Comparison of ENCODE assay signal across 8 cellular contexts in the genomic region with DNA sequence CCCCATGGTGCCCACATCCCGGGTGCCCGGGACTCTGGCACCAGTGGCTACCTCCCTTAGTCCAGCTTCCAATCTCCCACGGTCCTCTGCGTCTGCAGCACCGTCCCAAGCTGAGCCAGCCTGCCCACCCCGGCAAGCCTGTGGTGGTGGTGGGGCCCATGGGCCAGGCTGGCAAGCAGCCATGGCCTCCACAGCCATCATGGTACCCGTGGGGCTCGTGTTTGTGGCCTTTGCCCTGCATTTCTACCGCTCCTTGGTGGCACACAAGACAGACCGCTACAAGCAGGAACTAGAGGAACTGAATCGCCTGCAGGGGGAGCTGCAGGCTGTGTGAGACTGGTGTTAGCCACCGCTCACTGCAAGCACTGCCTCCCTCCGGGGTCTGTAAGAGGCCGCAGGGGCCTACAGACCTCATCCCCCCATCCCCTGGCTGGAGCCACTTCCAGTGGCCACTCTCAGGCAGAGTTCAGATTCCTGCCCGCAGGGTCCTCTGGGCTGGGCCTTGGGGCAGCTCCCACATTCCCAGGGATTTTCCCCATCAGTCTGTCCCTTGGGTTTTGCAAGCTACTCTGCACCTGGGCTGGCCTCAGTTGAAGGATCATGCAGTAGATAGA. TPM values are rescaled to one million over a fixed set of nuclear protein-coding genes. Genes with fewer than 3 reads are reported as not detected.
DNase-seq lines count a peak whose midpoint lies in the region; ATAC-seq and TF ChIP-seq lines count a peak whose summit lies in the region.

No MANE protein-coding gene starts in this region.

- no peaks in the 10 kb centered on the region for H3K36me3 ChIP-seq in CD8-positive, alpha-beta T cell (ENCODE audit: insufficient read depth, low read length)
- H3K36me3 ChIP-seq in neural progenitor cell, result no peaks in the 10 kb centered on the region
- no peaks in the 10 kb centered on the region for H3K36me3 ChIP-seq in tibial nerve

- peaks cover 14% of the 10 kb centered on the region for H3K79me2 ChIP-seq in neural progenitor cell (ENCODE audit: low read depth)

- no peak overlapping the region for H3K9ac ChIP-seq in neural progenitor cell

- H3K4me3 ChIP-seq in CD8-positive, alpha-beta T cell (ENCODE audit: low read depth, low read length), result no peak overlapping the region
- H3K4me3 ChIP-seq in epithelial cell of esophagus (ENCODE audit: low read length), result no peak overlapping the region
- H3K4me3 ChIP-seq in neural progenitor cell, result no peak overlapping the region
- no peak overlapping the region for H3K4me3 ChIP-seq in tibial nerve

- peak overlapping the region; percentile 45 for H3K4me2 ChIP-seq in neural progenitor cell

- CTCF ChIA-PET in CD8-positive, alpha-beta T cell (lab: Charles Lee), result interaction anchor here (0.6 to 5.5 kb wide), 20 partner anchors 9 to 960 kb away, joined by 3 to 44 read pairs (median 4); a partner anchor contains a TSS

- intact Hi-C loops in CD8-positive, alpha-beta T cell (cut with DNase I, micrococcal nuclease), result loop anchor here (1.0 to 10.0 kb wide), 4 partner anchors 191 to 921 kb away; a partner anchor contains a TSS

- peaks cover 26% of the 10 kb centered on the region for H3K4me1 Mint-ChIP-seq in CD8-positive, alpha-beta T cell (ENCODE audit: low read depth)
- H3K4me1 Mint-ChIP-seq in neural progenitor cell, result peaks cover 23% of the 10 kb centered on the region

- H3K27ac ChIP-seq in CD8-positive, alpha-beta T cell (ENCODE audit: low read depth, low read length), result no peak overlapping the region
- H3K27ac ChIP-seq in neural progenitor cell (no peak overlapping the region), tibial nerve (peak overlapping the region in 2 of 4 donors; percentile 2 to 55)

- ATAC-seq in CD8-positive, alpha-beta T cell, result no peak
- ATAC-seq in GM18519 (IDR thresholded peaks at IDR 0.05; ENCODE audit: low FRiP score, unreplicated experiment), result no peak

- TF ChIP-seq CTCF in CD8-positive, alpha-beta T cell (IDR thresholded peaks at IDR 0.05), result peak; percentile 66
- TF ChIP-seq CTCF in epithelial cell of esophagus (IDR thresholded peaks at IDR 0.05; ENCODE audit: insufficient read depth, low read depth, low read length, missing control alignments), result peak; percentile 75
- peak; percentile 86 for TF ChIP-seq CTCF in neural progenitor cell (IDR thresholded peaks at IDR 0.05)
- TF ChIP-seq CTCF in tibial nerve (IDR thresholded peaks at IDR 0.05), result peak; percentile 47 to 65 (median 51)

- H3K36me3 Mint-ChIP-seq in CD8-positive, alpha-beta T cell, result peaks cover 12% of the 10 kb centered on the region
- no peaks in the 10 kb centered on the region for H3K36me3 Mint-ChIP-seq in neural progenitor cell

- peaks cover 46% of the 10 kb centered on the region for H3F3A ChIP-seq in neural progenitor cell (ENCODE audit: low read depth)

- no peak overlapping the region for H3K4me3 Mint-ChIP-seq in CD8-positive, alpha-beta T cell
- peak overlapping the region; percentile 43 for H3K4me3 Mint-ChIP-seq in neural progenitor cell

- H3K27ac Mint-ChIP-seq in CD8-positive, alpha-beta T cell, result no peak overlapping the region
- no peak overlapping the region for H3K27ac Mint-ChIP-seq in neural progenitor cell

- TF ChIP-seq POLR2A in tibial nerve (IDR thresholded peaks at IDR 0.05), result no peak

- no peaks in the 10 kb centered on the region for H3K27me3 Mint-ChIP-seq in CD8-positive, alpha-beta T cell (ENCODE audit: low read depth)
- H3K27me3 Mint-ChIP-seq in neural progenitor cell (ENCODE audit: insufficient read depth, low read depth), result peaks cover 4% of the 10 kb centered on the region

- POLR2A ChIA-PET in CD8-positive, alpha-beta T cell (lab: Charles Lee), result interaction anchor here (0.6 kb wide), 1 partner anchor 353 kb away, joined by 3 read pairs; no protein-coding TSS in a partner anchor

- 34 to 36% methylated on average over 10 to 14 of the region's 15 CpGs for WGBS in tibial nerve, 2 donors

- H4K20me1 ChIP-seq in neural progenitor cell (ENCODE audit: low read depth), result peaks cover 15% of the 10 kb centered on the region

- peak; percentile 27 to 73 (median 62) for DNase-seq in CD8-positive, alpha-beta T cell
- peak; percentile 16 for DNase-seq in HK-2 (ENCODE audit: unreplicated experiment)
- peak; percentile 75 for DNase-seq in NOMO-1 treated with DMSO at 0.1 percent for 48 hours (lab: John Stamatoyannopoulos, UW; ENCODE audit: unreplicated experiment)
- DNase-seq in activated CD8-positive, alpha-beta memory T cell treated with anti-CD3 and anti-CD28 coated beads, Interleukin-2, amount 50 U/mL, for 24 hours (ENCODE audit: extremely low read depth), result peak; percentile 31
- peak; percentile 78 for DNase-seq in epithelial cell of esophagus (ENCODE audit: low read depth)
- peak; percentile 97 for DNase-seq in neural progenitor cell (ENCODE audit: low spot score)
- peak; percentile 29 to 36 for DNase-seq in tibial nerve (ENCODE audit: low spot score in 2 of 2)

- H3K9me3 ChIP-seq in CD8-positive, alpha-beta T cell (ENCODE audit: low read length), result no peaks in the 10 kb centered on the region
- no peaks in the 10 kb centered on the region for H3K9me3 ChIP-seq in neural progenitor cell (ENCODE audit: low read depth)
- no peaks in the 10 kb centered on the region for H3K9me3 ChIP-seq in tibial nerve

- H3K4me1 ChIP-seq in CD8-positive, alpha-beta T cell (ENCODE audit: insufficient read depth, low read length), result peaks cover 32% of the 10 kb centered on the region
- H3K4me1 ChIP-seq in neural progenitor cell (peaks cover 9% of the 10 kb centered on the region), tibial nerve (peaks cover 0 to 59% (median 33%) of the 10 kb centered on the region in 4 donors)

- H3K27me3 ChIP-seq in CD8-positive, alpha-beta T cell (ENCODE audit: insufficient read depth, low read length), result no peaks in the 10 kb centered on the region
- no peaks in the 10 kb centered on the region for H3K27me3 ChIP-seq in neural progenitor cell
- no peaks in the 10 kb centered on the region for H3K27me3 ChIP-seq in tibial nerve

- TF ChIP-seq EP300 in tibial nerve (IDR thresholded peaks at IDR 0.05), result no peak

- H3K9me3 Mint-ChIP-seq in CD8-positive, alpha-beta T cell, result no peaks in the 10 kb centered on the region
- no peaks in the 10 kb centered on the region for H3K9me3 Mint-ChIP-seq in neural progenitor cell

- no peak overlapping the region for H2AFZ ChIP-seq in neural progenitor cell (replicated peaks)

RNA-seq across cellular contexts. Expression of a gene that starts 3.9 kb away (rescaled TPM):
- total RNA-seq in CD8-positive, alpha-beta T cell, result 10 to 100 TPM; 43.6 to 48.3 TPM
- total RNA-seq in neural progenitor cell (ENCODE audit: low replicate concordance), result 3.2 and 5.8 TPM in 2 replicates
- total RNA-seq in tibial nerve, result 10 to 100 TPM in 2 of 4 donors, 1 to 10 TPM in 2; 7.9 to 17.1 (median 10.7) TPM

RNA-seq across cellular contexts. Expression of a gene that starts 4.8 kb away (rescaled TPM):
- total RNA-seq in CD8-positive, alpha-beta T cell, result 1 to 10 TPM; 2.0 to 2.8 TPM
- total RNA-seq in neural progenitor cell (ENCODE audit: low replicate concordance), result 10.2 and 20.1 TPM in 2 replicates
- total RNA-seq in tibial nerve, result 10 to 100 TPM; 50.7 to 58.4 (median 52.9) TPM

RNA-seq across cellular contexts. Expression of a gene that starts 30.2 kb away (rescaled TPM):
- 1 to 10 TPM; 5.4 to 5.9 TPM for total RNA-seq in CD8-positive, alpha-beta T cell
- total RNA-seq in neural progenitor cell (ENCODE audit: low replicate concordance) (9.2 and 76.7 TPM in 2 replicates), tibial nerve (10 to 100 TPM in 3 of 4 donors, 1 to 10 TPM in 1; 7.4 to 25.8 (median 16.7) TPM)

RNA-seq across cellular contexts. Expression of a gene that starts 31.4 kb away (rescaled TPM):
- total RNA-seq in CD8-positive, alpha-beta T cell, result under 1 TPM; 0.19 to 0.25 TPM
- 1.4 and 2.9 TPM in 2 replicates for total RNA-seq in neural progenitor cell (ENCODE audit: low replicate concordance)
- total RNA-seq in tibial nerve, result 10 to 100 TPM; 14.9 to 42.9 (median 22.5) TPM

RNA-seq across cellular contexts. Expression of a gene that starts 56.8 kb away (rescaled TPM):
- 1 to 10 TPM; 2.3 to 2.7 TPM for total RNA-seq in CD8-positive, alpha-beta T cell
- total RNA-seq in neural progenitor cell (ENCODE audit: low replicate concordance), result 6.6 and 7.3 TPM in 2 replicates
- 1 to 10 TPM in 3 of 4 donors, under 1 TPM in 1; 0.84 to 6.1 (median 1.3) TPM for total RNA-seq in tibial nerve

Comparison
In these comparisons a context has a peak if more than half of its experiments do, and no peak if none do; other contexts are left out.
1. DNase-seq: peak in every context shown above with its lines; median percentile 97 in neural progenitor cell; 78 in epithelial cell of esophagus; 75 in NOMO-1 treated with DMSO at 0.1 percent for 48 hours; 62 in CD8-positive, alpha-beta T cell; 32 in tibial nerve; 31 in activated CD8-positive, alpha-beta memory T cell treated with anti-CD3 and anti-CD28 coated beads, Interleukin-2, amount 50 U/mL, for 24 hours; 16 in HK-2.